In the genomic region with DNA sequence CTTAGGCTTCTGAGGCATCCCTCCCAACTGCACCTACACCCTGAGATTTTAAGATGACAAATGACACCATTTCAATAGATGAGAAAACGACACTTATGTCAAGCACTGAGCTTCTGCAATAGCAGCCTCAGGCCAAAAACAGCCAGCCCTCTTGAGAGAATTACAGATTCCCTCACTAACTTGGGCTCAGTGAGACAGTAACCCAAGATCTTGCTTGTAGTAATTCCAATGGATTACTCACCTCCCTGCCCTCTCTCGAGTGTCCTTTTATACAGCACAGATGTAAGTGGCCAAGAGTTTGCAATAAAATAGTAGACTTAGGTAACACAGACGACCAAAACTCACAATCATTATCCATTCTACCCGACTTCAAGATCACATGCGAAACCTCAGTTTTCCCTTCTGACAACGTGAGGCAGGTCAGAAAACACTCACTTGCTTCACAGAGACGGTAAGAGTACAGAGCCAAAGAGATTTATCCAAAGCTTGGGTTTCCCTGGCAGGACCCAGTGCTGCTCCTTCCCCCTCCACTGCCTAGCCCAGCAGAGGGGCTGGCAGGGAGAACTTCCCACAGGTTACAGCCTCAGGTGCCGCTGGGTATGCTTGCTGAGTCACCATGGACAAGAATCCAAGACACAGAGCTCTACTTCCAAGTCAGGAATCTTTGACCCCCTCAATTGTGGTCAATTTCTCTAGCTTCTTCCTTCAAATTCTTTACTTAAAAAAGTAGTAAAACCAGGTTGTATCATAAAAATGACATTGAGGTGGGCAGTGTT, we compare ENCODE assay signal across 26 cellular contexts.
DNase-seq lines count a peak whose midpoint lies in the region; ATAC-seq and TF ChIP-seq lines count a peak whose summit lies in the region.
"Had no signal": no experiment of that assay in that cellular context is flagged by ENCODE, and none has a peak within 500 bp of the region (broad histone marks: within the 10 kb centered on the region; RNA-seq: fewer than 3 reads in every experiment).

No MANE protein-coding gene starts in this region.

- WGBS in gastroesophageal sphincter (ENCODE audit: low coverage in 1 of 2), 2 donors: 69 to 72% methylated on average over 4 to 7 of the region's 8 CpGs

- H3K27ac Mint-ChIP-seq in GM23338: 0 out of 2 replicates have a peak overlapping the region, but pooled peaks have one; percentile 47
- H3K27ac Mint-ChIP-seq in stimulated activated naive B cell treated with anti-CD40 and anti-IgM and Interleukin-4, amounts not matched to agents 10 μg/mL and 1 μg/mL and 100 μg/mL, for 72 hours: peak overlapping the region; percentile 84
- H3K27ac Mint-ChIP-seq in progenitor cell of endocrine pancreas: no peak overlapping the region
- H3K27ac Mint-ChIP-seq: activated naive CD4-positive, alpha-beta T cell treated with anti-CD3 and anti-CD28 coated beads, Interleukin-2, amount 50 U/mL, for 24 hours; activated T-cell treated with anti-CD3 and anti-CD28 coated beads, Interleukin-2, amount 50 U/mL, for 72 hours; CD8-positive, alpha-beta T cell; natural killer cell treated with Interleukin-12 subunit alpha and Interleukin-12 subunit beta and Interleukin-15 and Interleukin-18, amount 100 ng/mL, for 72 hours had no signal

- no peaks in the 10 kb centered on the region for H3K79me2 ChIP-seq in GM23338 (replicated peaks; ENCODE audit: insufficient read depth)

- H2AFZ ChIP-seq in GM23338: 0 out of 2 replicates have a peak overlapping the region, but pooled peaks have one; percentile 5
- H2AFZ ChIP-seq: parathyroid adenoma had no signal

- H3K4me2 ChIP-seq in GM23338: no peak overlapping the region

- no peaks in the 10 kb centered on the region for H4K20me1 ChIP-seq in GM23338 (replicated peaks; ENCODE audit: insufficient read depth)

- TF ChIP-seq POLR2A in gastroesophageal sphincter (IDR thresholded peaks at IDR 0.05): no peak

- no peaks in the 10 kb centered on the region for H3K9me3 ChIP-seq in gastroesophageal sphincter
- H3K9me3 ChIP-seq: body of pancreas, HAP-1, transverse colon had no signal

- no peak overlapping the region for H3K27ac ChIP-seq in GM23338 (ENCODE audit: low read depth)
- H3K27ac ChIP-seq in gastroesophageal sphincter: peak overlapping the region in 3 of 4 donors; percentile 75 to 81 (median 78)
- H3K27ac ChIP-seq: body of pancreas, parathyroid adenoma, transverse colon had no signal

- H3K9me2 ChIP-seq in GM23338 (ENCODE audit: insufficient read depth): no peaks in the 10 kb centered on the region

- no peak overlapping the region for H3K4me3 Mint-ChIP-seq in GM23338
- H3K4me3 Mint-ChIP-seq in stimulated activated naive B cell treated with anti-CD40 and anti-IgM and Interleukin-4, amounts not matched to agents 10 μg/mL and 1 μg/mL and 100 μg/mL, for 72 hours: no peak overlapping the region
- no peak overlapping the region for H3K4me3 Mint-ChIP-seq in progenitor cell of endocrine pancreas (ENCODE audit: low read depth)
- H3K4me3 Mint-ChIP-seq: activated naive CD4-positive, alpha-beta T cell treated with anti-CD3 and anti-CD28 coated beads, Interleukin-2, amount 50 U/mL, for 24 hours; activated T-cell treated with anti-CD3 and anti-CD28 coated beads, Interleukin-2, amount 50 U/mL, for 72 hours; CD8-positive, alpha-beta T cell; natural killer cell treated with Interleukin-12 subunit alpha and Interleukin-12 subunit beta and Interleukin-15 and Interleukin-18, amount 100 ng/mL, for 72 hours had no signal

- H3K27me3 Mint-ChIP-seq in GM23338 (ENCODE audit: insufficient read depth, low read depth, poor library complexity) (peaks cover 1% of the 10 kb centered on the region), progenitor cell of endocrine pancreas (no peaks in the 10 kb centered on the region)
- H3K27me3 Mint-ChIP-seq in stimulated activated naive B cell treated with anti-CD40 and anti-IgM and Interleukin-4, amounts not matched to agents 10 μg/mL and 1 μg/mL and 100 μg/mL, for 72 hours: peaks cover 18% of the 10 kb centered on the region in 2 donors

- H3K4me1 ChIP-seq in GM23338 (ENCODE audit: insufficient read depth) (no peaks in the 10 kb centered on the region), gastroesophageal sphincter (peaks cover 12 to 27% (median 16%) of the 10 kb centered on the region in 3 donors)
- H3K4me1 ChIP-seq: HAP-1, parathyroid adenoma, transverse colon had no signal

- H3K4me1 Mint-ChIP-seq in GM23338 (no peaks in the 10 kb centered on the region; the same call in 1 of the 3 replicates), progenitor cell of endocrine pancreas (ENCODE audit: low read depth) (no peaks in the 10 kb centered on the region)
- H3K4me1 Mint-ChIP-seq in stimulated activated naive B cell treated with anti-CD40 and anti-IgM and Interleukin-4, amounts not matched to agents 10 μg/mL and 1 μg/mL and 100 μg/mL, for 72 hours: peaks cover 1 to 8% of the 10 kb centered on the region in 2 donors
- H3K4me1 Mint-ChIP-seq: activated naive CD4-positive, alpha-beta T cell treated with anti-CD3 and anti-CD28 coated beads, Interleukin-2, amount 50 U/mL, for 24 hours had no signal

- H3K36me3 Mint-ChIP-seq in GM23338 (ENCODE audit: low read depth) (no peaks in the 10 kb centered on the region), progenitor cell of endocrine pancreas (ENCODE audit: insufficient read depth) (no peaks in the 10 kb centered on the region)
- H3K36me3 Mint-ChIP-seq in stimulated activated naive B cell treated with anti-CD40 and anti-IgM and Interleukin-4, amounts not matched to agents 10 μg/mL and 1 μg/mL and 100 μg/mL, for 72 hours: no peaks in the 10 kb centered on the region
- H3K36me3 Mint-ChIP-seq: activated naive CD4-positive, alpha-beta T cell treated with anti-CD3 and anti-CD28 coated beads, Interleukin-2, amount 50 U/mL, for 24 hours; CD8-positive, alpha-beta T cell; natural killer cell treated with Interleukin-12 subunit alpha and Interleukin-12 subunit beta and Interleukin-15 and Interleukin-18, amount 100 ng/mL, for 72 hours had no signal

- TF ChIP-seq CTCF in GM23338 (conservative IDR thresholded peaks at IDR 0.05; ENCODE audit: low read depth in 2 of 2) (no peak), gastroesophageal sphincter (IDR thresholded peaks at IDR 0.05) (no peak), progenitor cell of endocrine pancreas (IDR thresholded peaks at IDR 0.05; ENCODE audit: unreplicated experiment) (no peak)

- H3F3A ChIP-seq in GM23338 (replicated peaks; ENCODE audit: low read depth): no peaks in the 10 kb centered on the region

- H3K4me3 ChIP-seq in GM23338 (no peak overlapping the region), gastroesophageal sphincter (no peak overlapping the region)
- H3K4me3 ChIP-seq: body of pancreas, HAP-1, transverse colon had no signal

- H3K36me3 ChIP-seq in GM23338 (ENCODE audit: insufficient read depth) (no peaks in the 10 kb centered on the region), gastroesophageal sphincter (no peaks in the 10 kb centered on the region)
- H3K36me3 ChIP-seq: HAP-1, transverse colon had no signal

- H3K27me3 ChIP-seq in GM23338 (ENCODE audit: insufficient read depth) (no peaks in the 10 kb centered on the region), gastroesophageal sphincter (no peaks in the 10 kb centered on the region)
- H3K27me3 ChIP-seq: body of pancreas, transverse colon had no signal

- TF ChIP-seq EP300 in gastroesophageal sphincter (IDR thresholded peaks at IDR 0.05): no peak

- ATAC-seq in GM23338 (peak; percentile 46), gastroesophageal sphincter (no peak), HG03159 (IDR thresholded peaks at IDR 0.05; ENCODE audit: unreplicated experiment) (no peak)
- ATAC-seq in stimulated activated naive B cell treated with anti-CD40 and anti-IgM and Interleukin-4, amounts not matched to agents 10 μg/mL and 1 μg/mL and 100 μg/mL, for 72 hours (replicated peaks): no peak
- ATAC-seq: activated T-cell treated with anti-CD3 and anti-CD28 coated beads, Interleukin-2, amount 50 U/mL, for 72 hours; body of pancreas; CD8-positive, alpha-beta T cell; natural killer cell treated with Interleukin-12 subunit alpha and Interleukin-12 subunit beta and Interleukin-15 and Interleukin-18, amount 100 ng/mL, for 72 hours had no signal

- DNase-seq in GM23338 (ENCODE audit: low spot score): no peak
- DNase-seq in amniotic epithelial cell (ENCODE audit: low read depth): peak; percentile 8
- no peak for DNase-seq in stimulated activated naive B cell treated with anti-CD40 and anti-IgM and Interleukin-4, amounts not matched to agents 10 μg/mL and 1 μg/mL and 100 μg/mL, for 72 hours
- DNase-seq in NCI-H2196 treated with DMSO at 0.1 percent for 48 hours (lab: John Stamatoyannopoulos, UW; ENCODE audit: unreplicated experiment): no peak
- DNase-seq in activated naive CD4-positive, alpha-beta T cell treated with anti-CD3 and anti-CD28 coated beads, Interleukin-2, amount 50 U/mL, for 16 hours: no peak
- DNase-seq in progenitor cell of endocrine pancreas (ENCODE audit: low spot score, unreplicated experiment): no peak
- DNase-seq: activated CD4-positive, CD25-positive, alpha-beta regulatory T cell treated with anti-CD3 and anti-CD28 coated beads, Interleukin-2, amount 50 U/mL, for 72 hours; activated T-cell treated with anti-CD3 and anti-CD28 coated beads, Interleukin-2, amount 50 U/mL, for 72 hours; body of pancreas; CD8-positive, alpha-beta T cell; cortex of kidney; DMS53; foreskin melanocyte; mesenchymal stem cell; NCI-H524 treated with DMSO at 0.1 percent for 48 hours; SHP77; stimulated activated CD4-positive, alpha-beta T cell treated with anti-CD3 and anti-CD28 coated beads, Interleukin-1b, Interleukin-23, amount 100 ng/mL, for 48 hours; stimulated activated naive CD4-positive, alpha-beta T cell treated with Interleukin-2 at 50 U/mL for 16 hours; SW 1271; transverse colon had no signal

- H3K9me3 Mint-ChIP-seq in GM23338: no peaks in the 10 kb centered on the region; the same call in 2 of the 3 replicates
- no peaks in the 10 kb centered on the region for H3K9me3 Mint-ChIP-seq in stimulated activated naive B cell treated with anti-CD40 and anti-IgM and Interleukin-4, amounts not matched to agents 10 μg/mL and 1 μg/mL and 100 μg/mL, for 72 hours
- no peaks in the 10 kb centered on the region for H3K9me3 Mint-ChIP-seq in progenitor cell of endocrine pancreas (ENCODE audit: low read depth)
- H3K9me3 Mint-ChIP-seq: activated naive CD4-positive, alpha-beta T cell treated with anti-CD3 and anti-CD28 coated beads, Interleukin-2, amount 50 U/mL, for 24 hours; activated T-cell treated with anti-CD3 and anti-CD28 coated beads, Interleukin-2, amount 50 U/mL, for 72 hours; CD8-positive, alpha-beta T cell; natural killer cell treated with Interleukin-12 subunit alpha and Interleukin-12 subunit beta and Interleukin-15 and Interleukin-18, amount 100 ng/mL, for 72 hours had no signal

TF ChIP-seq in GM23338, 12 proteins besides CTCF, POLR2A, EP300 and RAD21 (continues in another document):
- TF ChIP-seq CREB1 (CRISPR knock-in tag; IDR thresholded peaks at IDR 0.05; ENCODE audit: low read depth): no peak
- TF ChIP-seq EZH2 (IDR thresholded peaks at IDR 0.05; ENCODE audit: low read depth, unreplicated experiment): no peak
